25 cellular contexts compared by ENCODE assay signal in genomic region chr14:104320611-104321086, GRCh38.
DNase-seq lines count a peak whose midpoint lies in the region; ATAC-seq and TF ChIP-seq lines count a peak whose summit lies in the region.
"Had no signal": no experiment of that assay in that cellular context is flagged by ENCODE, and none has a peak within 500 bp of the region (broad histone marks: within the 10 kb centered on the region; RNA-seq: fewer than 3 reads in every experiment).

No MANE protein-coding gene starts in this region.

- H3K27me3 ChIP-seq in heart right ventricle (peaks cover 0 to 25% (median 7%) of the 10 kb centered on the region in 7 donors), osteoblast (ENCODE audit: insufficient read depth, low read length) (no peaks in the 10 kb centered on the region)

- H3K4me2 ChIP-seq in osteoblast (ENCODE audit: insufficient read depth, low read length) = no peak overlapping the region

- ATAC-seq in heart right ventricle (peak in 5 of 8 donors; percentile 7 to 36 (median 24)), HG03521 (IDR thresholded peaks at IDR 0.05; ENCODE audit: unreplicated experiment) (no peak)
- ATAC-seq: body of pancreas; naive thymus-derived CD8-positive, alpha-beta T cell; stimulated activated memory B cell treated with anti-CD40 and anti-IgM and Interleukin-4, amounts not matched to agents 10 μg/mL and 1 μg/mL and 100 μg/mL, for 72 hours; T-cell had no signal

- H3K27ac ChIP-seq in heart right ventricle = no peak overlapping the region
- H3K27ac ChIP-seq in osteoblast (ENCODE audit: low read depth, low read length) = no peak overlapping the region
- H3K27ac ChIP-seq: body of pancreas, esophagus muscularis mucosa, thoracic aorta had no signal

- H3K9me3 ChIP-seq in heart right ventricle (no peaks in the 10 kb centered on the region), osteoblast (ENCODE audit: low read depth, low read length) (no peaks in the 10 kb centered on the region)
- H3K9me3 ChIP-seq: body of pancreas, esophagus muscularis mucosa, thoracic aorta had no signal

- in situ Hi-C loops in KBM-7 (cut with MboI; ENCODE audit: low pct_unique_long_range_greater_than_20kb, low sequenced_read_pairs) = no loop called here

- H3K4me3 ChIP-seq in heart right ventricle = no peak overlapping the region
- H3K4me3 ChIP-seq in osteoblast (ENCODE audit: insufficient read depth, low read length) = no peak overlapping the region
- H3K4me3 ChIP-seq: body of pancreas, esophagus muscularis mucosa, thoracic aorta had no signal

- no peak overlapping the region for H2AFZ ChIP-seq in osteoblast (ENCODE audit: low read length)

- intact Hi-C loops in heart right ventricle (cut with DNase I) = no loop called here

- TF ChIP-seq CTCF in heart right ventricle (IDR thresholded peaks at IDR 0.05) = no peak
- TF ChIP-seq CTCF in osteoblast (IDR thresholded peaks at IDR 0.05; ENCODE audit: extremely low read depth, low read depth, low read length) = no peak

- DNase-seq in stimulated activated CD4-positive, alpha-beta T cell treated with anti-CD3 and anti-CD28 coated beads, Interleukin-2, amount 100 ng/mL, for 4 hours (ENCODE audit: low read depth) = peak; percentile 4
- DNase-seq in stimulated activated CD4-positive, alpha-beta T cell treated with anti-CD3 and anti-CD28 coated beads, Interleukin-4, amount 100 ng/mL, for 24 hours = no peak
- DNase-seq in heart right ventricle = no peak
- peak; percentile 32 for DNase-seq in osteoblast (ENCODE audit: insufficient read length, low spot score, missing footprints)
- no peak for DNase-seq in KBM-7
- DNase-seq in HEK293T (ENCODE audit: extremely low spot score) = no peak
- no peak for DNase-seq in NCI-H2029 treated with DMSO at 0.1 percent for 48 hours (lab: John Stamatoyannopoulos, UW)
- DNase-seq: activated CD8-positive, alpha-beta memory T cell treated with anti-CD3 and anti-CD28 coated beads for 24 hours; CD4-positive, CD25-positive, alpha-beta regulatory T cell; DMS 273 treated with DMSO at 0.1 percent for 48 hours; effector CD8-positive, alpha-beta T cell; KG1; kidney; NCI-H146; NCI-H2171 treated with DMSO at 0.1 percent for 48 hours; NCI-H774; SHP77 treated with DMSO at 0.1 percent for 48 hours; stimulated activated CD4-positive, alpha-beta T cell treated with anti-CD3 and anti-CD28 coated beads, Interleukin-1b, Interleukin-23, amount 100 ng/mL, for 48 hours had no signal

- CTCF ChIA-PET in HEK293T (lab: Yijun Ruan, JAX) = interaction anchor here (1.8 kb wide), 1 partner anchor 243 kb away, joined by 4 read pairs; no protein-coding TSS in a partner anchor

- 27 to 35% methylated on average over 20 of the region's 20 CpGs for WGBS in heart right ventricle, 2 donors

- no peaks in the 10 kb centered on the region for H3K79me2 ChIP-seq in osteoblast (ENCODE audit: insufficient read depth, low read length)

- POLR2A ChIA-PET in HEK293T (lab: Yijun Ruan, JAX) = no interaction called here

- H3K4me1 ChIP-seq in heart right ventricle (peaks cover 0 to 20% (median 6%) of the 10 kb centered on the region in 9 donors), osteoblast (ENCODE audit: insufficient read depth, low read length) (no peaks in the 10 kb centered on the region)
- H3K4me1 ChIP-seq: body of pancreas had no signal

- H3K36me3 ChIP-seq in heart right ventricle (no peaks in the 10 kb centered on the region), osteoblast (ENCODE audit: insufficient read depth, low read length) (no peaks in the 10 kb centered on the region)
- H3K36me3 ChIP-seq: esophagus muscularis mucosa, thoracic aorta had no signal

- H4K20me1 ChIP-seq in osteoblast (ENCODE audit: insufficient read depth, low read length) = no peaks in the 10 kb centered on the region

TF ChIP-seq in HEK293T, 16 proteins besides CTCF, POLR2A, EP300 and RAD21:
- TF ChIP-seq SUZ12 (IDR thresholded peaks at IDR 0.05) (no peak), NFRKB (IDR thresholded peaks at IDR 0.05) (no peak), ZNF384 (IDR thresholded peaks at IDR 0.05) (no peak), ELF4 (IDR thresholded peaks at IDR 0.05) (no peak), L3MBTL2 (conservative IDR thresholded peaks at IDR 0.05) (no peak), FOXA1 (IDR thresholded peaks at IDR 0.05) (no peak), FOXM1 (IDR thresholded peaks at IDR 0.05; ENCODE audit: borderline replicate concordance) (no peak), CTBP1 (IDR thresholded peaks at IDR 0.05; ENCODE audit: borderline replicate concordance) (no peak), HDGF (IDR thresholded peaks at IDR 0.05; ENCODE audit: borderline replicate concordance) (no peak)

Comparison
In these comparisons a context has a peak if more than half of its experiments do, and no peak if none do; other contexts are left out.
1. DNase-seq: peak in stimulated activated CD4-positive, alpha-beta T cell treated with anti-CD3 and anti-CD28 coated beads, Interleukin-2, amount 100 ng/mL, for 4 hours (single experiment) and osteoblast (single experiment); none in stimulated activated CD4-positive, alpha-beta T cell treated with anti-CD3 and anti-CD28 coated beads, Interleukin-4, amount 100 ng/mL, for 24 hours (single experiment), heart right ventricle (0 of 2), KBM-7 (single experiment), HEK293T (single experiment) and NCI-H2029 treated with DMSO at 0.1 percent for 48 hours (single experiment).